ENCODE assay signal across 8 cellular contexts in the genomic region with DNA sequence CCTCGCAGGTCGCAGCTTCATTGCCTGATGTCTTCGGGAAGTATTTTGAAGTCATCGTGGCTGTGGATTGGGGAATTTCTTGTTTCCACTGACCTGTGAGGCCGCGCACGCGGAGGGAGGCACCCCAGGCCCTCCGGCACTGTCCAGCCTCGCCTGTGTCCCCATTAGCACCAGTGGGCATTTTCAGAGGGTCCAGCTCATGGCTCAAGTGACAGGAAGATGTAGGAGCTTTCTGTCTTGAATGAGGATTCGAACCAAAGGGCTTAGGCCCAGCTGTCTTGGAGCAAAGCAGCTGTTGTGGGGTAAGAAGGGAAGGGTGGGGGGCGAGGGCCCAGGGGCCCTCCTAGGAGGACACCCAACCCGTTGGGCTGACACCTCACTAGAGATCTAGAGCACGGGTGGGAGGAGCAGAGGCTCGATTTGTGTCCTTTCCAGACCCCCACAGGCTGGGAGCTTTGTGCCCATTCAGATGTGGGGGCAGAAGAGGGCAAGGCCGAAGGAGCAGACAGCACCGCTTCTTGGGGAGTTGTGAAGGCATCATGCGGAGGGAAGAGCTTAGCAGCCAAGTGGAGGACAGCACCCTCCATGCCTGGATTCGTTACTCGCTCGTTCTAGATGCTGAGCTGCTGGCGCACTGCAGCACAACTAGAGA. TPM values are rescaled to one million over a fixed set of nuclear protein-coding genes. Genes with fewer than 3 reads are reported as not detected.
A peak's percentile ranks its signal among the peaks of the same experiment; 100 is the strongest.
DNase-seq lines count a peak whose midpoint lies in the region; ATAC-seq and TF ChIP-seq lines count a peak whose summit lies in the region.

No MANE protein-coding gene starts in this region.

- no peak for TF ChIP-seq CTCF in testis (IDR thresholded peaks at IDR 0.05)

- intact Hi-C loops in testis (cut with DNase I; ENCODE audit: low total_unique reads), result no loop called here

- peaks cover 35% of the 10 kb centered on the region for H3K4me1 Mint-ChIP-seq in activated CD4-positive, alpha-beta T cell treated with anti-CD3 and anti-CD28 coated beads, Interleukin-2, amount 10 ng/mL, durations not matched to agents 7 days and 5 days
- H3K4me1 Mint-ChIP-seq in activated naive CD8-positive, alpha-beta T cell treated with anti-CD3 and anti-CD28 coated beads, Interleukin-2, amount 50 U/mL, for 24 hours, result peaks cover 33% of the 10 kb centered on the region

- DNase-seq in activated CD4-positive, alpha-beta T cell treated with anti-CD3 and anti-CD28 coated beads, Interleukin-2, amount 10 ng/mL, durations not matched to agents 7 days and 5 days, result no peak
- DNase-seq in activated CD4-positive, alpha-beta T cell treated with anti-CD3 and anti-CD28 coated beads, Interleukin-2, amount 50 U/mL, for 1 hour, result no peak
- DNase-seq in activated naive CD8-positive, alpha-beta T cell treated with anti-CD3 and anti-CD28 coated beads, Interleukin-2, amount 50 U/mL, for 24 hours, result no peak
- DNase-seq in testis (no peak), NCI-H1048 (lab: John Stamatoyannopoulos, UW) (no peak)

- 35% methylated on average over 20 to 22 of the region's 22 CpGs for WGBS in testis, 2 donors

- no peaks in the 10 kb centered on the region for H3K36me3 ChIP-seq in testis (ENCODE audit: low read depth, missing control alignments)

- CTCF ChIA-PET in activated CD4-positive, alpha-beta T cell treated with anti-CD3 and anti-CD28 coated beads, Interleukin-2, amount 10 ng/mL, durations not matched to agents 7 days and 5 days (lab: Charles Lee), result no interaction called here

- peaks cover 22% of the 10 kb centered on the region for H3K9me3 Mint-ChIP-seq in activated CD4-positive, alpha-beta T cell treated with anti-CD3 and anti-CD28 coated beads, Interleukin-2, amount 10 ng/mL, durations not matched to agents 7 days and 5 days
- H3K9me3 Mint-ChIP-seq in activated naive CD8-positive, alpha-beta T cell treated with anti-CD3 and anti-CD28 coated beads, Interleukin-2, amount 50 U/mL, for 24 hours, result peaks cover 32% of the 10 kb centered on the region

- no peaks in the 10 kb centered on the region for H3K9me3 ChIP-seq in testis

- H3K27ac Mint-ChIP-seq in activated CD4-positive, alpha-beta T cell treated with anti-CD3 and anti-CD28 coated beads, Interleukin-2, amount 10 ng/mL, durations not matched to agents 7 days and 5 days, result peak overlapping the region; percentile 98
- H3K27ac Mint-ChIP-seq in activated naive CD8-positive, alpha-beta T cell treated with anti-CD3 and anti-CD28 coated beads, Interleukin-2, amount 50 U/mL, for 24 hours, result peak overlapping the region; percentile 90

- H3K27me3 Mint-ChIP-seq in activated CD4-positive, alpha-beta T cell treated with anti-CD3 and anti-CD28 coated beads, Interleukin-2, amount 10 ng/mL, durations not matched to agents 7 days and 5 days, result no peaks in the 10 kb centered on the region
- no peaks in the 10 kb centered on the region for H3K27me3 Mint-ChIP-seq in activated naive CD8-positive, alpha-beta T cell treated with anti-CD3 and anti-CD28 coated beads, Interleukin-2, amount 50 U/mL, for 24 hours

- H3K27ac ChIP-seq in layer of hippocampus (ENCODE audit: low read depth, low read length), result peak overlapping the region; percentile 88
- peak overlapping the region; percentile 84 to 92 for H3K27ac ChIP-seq in testis

- peak overlapping the region; percentile 84 to 94 for H3K4me3 ChIP-seq in testis

- H3K36me3 Mint-ChIP-seq in activated CD4-positive, alpha-beta T cell treated with anti-CD3 and anti-CD28 coated beads, Interleukin-2, amount 10 ng/mL, durations not matched to agents 7 days and 5 days (ENCODE audit: low read depth), result peaks cover 53% of the 10 kb centered on the region
- H3K36me3 Mint-ChIP-seq in activated naive CD8-positive, alpha-beta T cell treated with anti-CD3 and anti-CD28 coated beads, Interleukin-2, amount 50 U/mL, for 24 hours (ENCODE audit: low read depth), result peaks cover 51% of the 10 kb centered on the region

- peaks cover 6% of the 10 kb centered on the region for H3K4me1 ChIP-seq in testis

- no peak for TF ChIP-seq POLR2A in testis (IDR thresholded peaks at IDR 0.05)

- no peak for ATAC-seq in activated naive CD8-positive, alpha-beta T cell treated with anti-CD3 and anti-CD28 coated beads, Interleukin-2, amount 50 U/mL, for 24 hours
- no peak for ATAC-seq in HG02678 (IDR thresholded peaks at IDR 0.05; ENCODE audit: unreplicated experiment)
- no peak for ATAC-seq in GM18867 (IDR thresholded peaks at IDR 0.05; ENCODE audit: unreplicated experiment)

- peak overlapping the region; percentile 92 for H3K4me3 Mint-ChIP-seq in activated CD4-positive, alpha-beta T cell treated with anti-CD3 and anti-CD28 coated beads, Interleukin-2, amount 10 ng/mL, durations not matched to agents 7 days and 5 days
- H3K4me3 Mint-ChIP-seq in activated naive CD8-positive, alpha-beta T cell treated with anti-CD3 and anti-CD28 coated beads, Interleukin-2, amount 50 U/mL, for 24 hours, result peak overlapping the region; percentile 85

- POLR2A ChIA-PET in activated CD4-positive, alpha-beta T cell treated with anti-CD3 and anti-CD28 coated beads, Interleukin-2, amount 10 ng/mL, durations not matched to agents 7 days and 5 days (lab: Charles Lee), result no interaction called here

- H3K27me3 ChIP-seq in layer of hippocampus (ENCODE audit: control insufficient read depth, insufficient read depth, low read length), result no peaks in the 10 kb centered on the region
- no peaks in the 10 kb centered on the region for H3K27me3 ChIP-seq in testis

RNA-seq across cellular contexts. Expression of a gene that starts 0.9 kb away (rescaled TPM):
- total RNA-seq in activated CD4-positive, alpha-beta T cell treated with anti-CD3 and anti-CD28 coated beads, Interleukin-2, amount 10 ng/mL, durations not matched to agents 7 days and 5 days, result 10 to 100 TPM; 17.3 to 22.3 TPM
- total RNA-seq in testis, result 10 to 100 TPM; 13.7 to 15.3 TPM
- 3.3 TPM for polyA plus RNA-seq in testis (ENCODE audit: insufficient read depth, low read depth, low replicate concordance)
